Comparison of ENCODE assay signal across 8 cellular contexts in the genomic region with DNA sequence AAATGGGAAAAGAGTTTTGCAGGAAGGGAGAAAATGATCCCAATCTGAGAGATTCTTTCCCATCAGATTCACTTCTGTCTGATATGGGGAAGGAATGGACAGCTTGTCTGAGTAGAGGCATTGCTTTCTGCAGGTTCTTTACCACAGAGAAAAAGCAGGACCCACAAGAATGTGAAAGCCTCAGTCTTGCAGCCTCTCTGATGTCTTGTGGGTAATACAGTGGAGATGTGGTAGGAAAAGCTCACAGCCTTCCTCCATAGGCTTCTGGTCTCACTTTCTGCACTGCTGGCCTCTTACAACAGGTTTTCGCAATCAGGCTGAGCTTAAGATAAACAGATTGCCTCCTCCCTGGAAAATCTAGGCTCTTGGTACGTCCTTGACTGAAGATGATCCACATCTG. TPM values are rescaled to one million over a fixed set of nuclear protein-coding genes. Genes with fewer than 3 reads are reported as not detected.
DNase-seq lines count a peak whose midpoint lies in the region; ATAC-seq and TF ChIP-seq lines count a peak whose summit lies in the region.

No MANE protein-coding gene starts in this region.

- POLR2A ChIA-PET in activated CD4-positive, alpha-beta memory T cell treated with anti-CD3 and anti-CD28 coated beads for 36 hours (lab: Charles Lee), result interaction anchor here (0.6 to 1.9 kb wide), 2 partner anchors 21 to 25 kb away, joined by 3 to 5 read pairs; a partner anchor contains a TSS

- H3K27ac Mint-ChIP-seq in activated CD4-positive, alpha-beta memory T cell treated with anti-CD3 and anti-CD28 coated beads for 36 hours, result no peak overlapping the region

- ATAC-seq in HG03066 (IDR thresholded peaks at IDR 0.05; ENCODE audit: low read depth, unreplicated experiment) (peak; percentile 49), Right ventricle myocardium superior (ENCODE audit: poor library complexity) (peak; percentile 65)

- H3K36me3 Mint-ChIP-seq in activated CD4-positive, alpha-beta memory T cell treated with anti-CD3 and anti-CD28 coated beads for 36 hours, result no peaks in the 10 kb centered on the region

- H3K4me1 ChIP-seq in rectal smooth muscle tissue (ENCODE audit: control insufficient read depth, insufficient read depth, low read length), result peaks cover 8% of the 10 kb centered on the region

- no peaks in the 10 kb centered on the region for H3K27me3 ChIP-seq in rectal smooth muscle tissue (ENCODE audit: control insufficient read depth, insufficient read depth, low read length)

- H3K4me3 ChIP-seq in GM12864 (ENCODE audit: low read depth, low read length), result peak overlapping the region; percentile 43
- peak overlapping the region; percentile 70 for H3K4me3 ChIP-seq in rectal smooth muscle tissue (ENCODE audit: low read length)

- intact Hi-C loops in activated CD4-positive, alpha-beta memory T cell treated with anti-CD3 and anti-CD28 coated beads for 36 hours (cut with micrococcal nuclease), result loop anchor here (1.0 kb wide), 3 partner anchors 21 to 142 kb away; a partner anchor contains a TSS
- intact Hi-C loops in Right ventricle myocardium superior (cut with DNase I), result no loop called here

- H3K9me3 Mint-ChIP-seq in activated CD4-positive, alpha-beta memory T cell treated with anti-CD3 and anti-CD28 coated beads for 36 hours, result no peaks in the 10 kb centered on the region

- H3K4me1 Mint-ChIP-seq in activated CD4-positive, alpha-beta memory T cell treated with anti-CD3 and anti-CD28 coated beads for 36 hours (ENCODE audit: low read depth), result peaks cover 27% of the 10 kb centered on the region

- CTCF ChIA-PET in activated CD4-positive, alpha-beta memory T cell treated with anti-CD3 and anti-CD28 coated beads for 36 hours (lab: Charles Lee), result interaction anchor here (0.7 to 1.5 kb wide), 4 partner anchors 10 to 176 kb away, joined by 3 to 4 read pairs (median 3); no protein-coding TSS in a partner anchor

- no peaks in the 10 kb centered on the region for H3K27me3 Mint-ChIP-seq in activated CD4-positive, alpha-beta memory T cell treated with anti-CD3 and anti-CD28 coated beads for 36 hours

- H3K36me3 ChIP-seq in rectal smooth muscle tissue (ENCODE audit: control insufficient read depth, insufficient read depth, low read length), result no peaks in the 10 kb centered on the region

- TF ChIP-seq CTCF in GM12864 (IDR thresholded peaks at IDR 0.05; ENCODE audit: low read depth, low read length, missing control alignments), result no peak

- peak overlapping the region; percentile 72 for H3K27ac ChIP-seq in rectal smooth muscle tissue (ENCODE audit: low read depth, low read length)

- H3K9ac ChIP-seq in rectal smooth muscle tissue (ENCODE audit: low read length), result no peak overlapping the region

- peak overlapping the region; percentile 74 for H3K4me3 Mint-ChIP-seq in activated CD4-positive, alpha-beta memory T cell treated with anti-CD3 and anti-CD28 coated beads for 36 hours

- DNase-seq in GM12864 (ENCODE audit: low read depth), result peak; percentile 39
- DNase-seq in activated CD4-positive, alpha-beta memory T cell treated with anti-CD3 and anti-CD28 coated beads for 36 hours, result no peak
- no peak for DNase-seq in Right ventricle myocardium superior
- DNase-seq in NCI-H2107 (lab: John Stamatoyannopoulos, UW), result no peak
- no peak for DNase-seq in NCI-H2029 (lab: John Stamatoyannopoulos, UW)
- DNase-seq in ureter (ENCODE audit: low spot score), result no peak

RNA-seq across cellular contexts. Expression of a gene that starts 0.6 kb away (rescaled TPM):
- total RNA-seq in activated CD4-positive, alpha-beta memory T cell treated with anti-CD3 and anti-CD28 coated beads for 36 hours, result 1 to 10 TPM; 5.2 to 5.5 TPM
- 28.1 TPM for total RNA-seq in Right ventricle myocardium superior
- 4.1 TPM for total RNA-seq in ureter

RNA-seq across cellular contexts. Expression of a gene that starts 15.1 kb away (rescaled TPM):
- total RNA-seq in activated CD4-positive, alpha-beta memory T cell treated with anti-CD3 and anti-CD28 coated beads for 36 hours, result not detected
- total RNA-seq in Right ventricle myocardium superior, result not detected
- not detected for total RNA-seq in ureter

RNA-seq across cellular contexts. Expression of a gene that starts 21.4 kb away (rescaled TPM):
- 10 to 100 TPM; 10.1 to 10.9 TPM for total RNA-seq in activated CD4-positive, alpha-beta memory T cell treated with anti-CD3 and anti-CD28 coated beads for 36 hours
- total RNA-seq in Right ventricle myocardium superior, result 7.1 TPM
- total RNA-seq in ureter, result 17.4 TPM
